3 cellular contexts compared by ENCODE assay signal in genomic region chr7:76502224-76502623, GRCh38. TPM values are rescaled to one million over a fixed set of nuclear protein-coding genes. Genes with fewer than 3 reads are reported as not detected.
"Had no signal": no experiment of that assay in that cellular context is flagged by ENCODE, and none has a peak within 500 bp of the region (broad histone marks: within the 10 kb centered on the region; RNA-seq: fewer than 3 reads in every experiment).

No MANE protein-coding gene starts in this region.

RNA-seq across cellular contexts. Expression of gene SPDYE16, which starts 40.9 kb away (rescaled TPM):
- total RNA-seq: ascending aorta, PC-3, Right ventricle myocardium superior had no signal
